In the genomic region with DNA sequence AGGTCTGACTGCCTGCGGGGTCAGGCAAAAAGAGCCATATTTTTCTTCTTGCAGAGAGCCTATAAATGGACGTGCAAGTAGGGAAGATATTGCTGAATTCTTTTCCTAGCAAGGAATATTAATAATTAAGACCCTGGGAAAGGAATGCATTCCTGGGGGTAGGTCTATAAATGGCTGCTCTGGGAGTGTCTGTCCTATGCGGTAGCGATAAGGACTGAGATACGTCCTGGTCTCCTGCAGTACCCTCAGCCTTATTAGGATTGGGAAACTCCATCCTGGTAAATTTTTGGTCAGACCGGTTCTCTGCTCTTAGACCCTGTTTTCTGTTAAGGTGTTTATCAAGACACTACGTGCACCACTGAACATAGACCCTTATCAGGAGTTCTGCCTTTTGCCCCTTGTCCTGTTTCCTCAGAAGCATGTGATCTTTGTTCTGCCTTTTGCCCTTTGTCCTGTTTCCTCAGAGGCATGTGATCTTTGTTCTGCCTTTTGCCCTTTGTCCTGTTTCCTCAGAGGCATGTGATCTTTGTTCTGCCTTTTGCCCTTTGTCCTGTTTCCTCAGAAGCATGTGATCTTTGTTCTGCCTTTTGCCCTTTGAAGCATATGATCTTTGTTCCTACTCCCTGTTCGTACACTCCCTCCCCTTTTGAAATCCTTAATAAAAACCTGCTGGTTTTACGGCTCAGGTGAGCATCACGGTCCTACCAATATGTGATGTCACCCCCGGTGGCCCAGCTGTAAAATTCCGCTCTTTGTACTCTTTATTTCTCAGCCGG, we compare ENCODE assay signal across 8 cellular contexts. TPM values are rescaled to one million over a fixed set of nuclear protein-coding genes. Genes with fewer than 3 reads are reported as not detected.
DNase-seq lines count a peak whose midpoint lies in the region; ATAC-seq and TF ChIP-seq lines count a peak whose summit lies in the region.
"Not testable (repeated sequence)": the region's sequence is repeated elsewhere in the genome, so short reads cannot be mapped to it uniquely, and the experiment has no call there.

No MANE protein-coding gene starts in this region.

- H3K79me2 ChIP-seq in hepatocyte = peaks cover 27% of the 10 kb centered on the region

- peaks cover 45% of the 10 kb centered on the region for H3K4me1 ChIP-seq in CD8-positive, alpha-beta memory T cell (ENCODE audit: insufficient read depth, low read length)
- H3K4me1 ChIP-seq in breast epithelium = peaks cover 9 to 20% of the 10 kb centered on the region in 2 donors
- H3K4me1 ChIP-seq in hepatocyte (ENCODE audit: insufficient read depth) = peaks cover 18% of the 10 kb centered on the region
- H3K4me1 ChIP-seq in upper lobe of left lung = peaks cover 32 to 55% (median 50%) of the 10 kb centered on the region in 4 donors

- peak overlapping the region in 5 of 8 donors; percentile 29 to 99 (median 96) for H3K27ac Mint-ChIP-seq in CD8-positive, alpha-beta memory T cell
- H3K27ac Mint-ChIP-seq in activated T-cell treated with anti-CD3 and anti-CD28 coated beads, Interleukin-2, amount 50 U/mL, for 24 hours = peak overlapping the region; percentile 98
- H3K27ac Mint-ChIP-seq in naive thymus-derived CD8-positive, alpha-beta T cell = peak overlapping the region; percentile 96 to 100 (median 98)

- not testable (repeated sequence) for H3K4me2 ChIP-seq in hepatocyte

- H3K27ac ChIP-seq in CD8-positive, alpha-beta memory T cell (ENCODE audit: low read depth, low read length) = not testable (repeated sequence)
- peak overlapping the region; percentile 59 to 99 for H3K27ac ChIP-seq in breast epithelium
- peak overlapping the region; percentile 99 for H3K27ac ChIP-seq in hepatocyte
- peak overlapping the region in 18 of 21 experiments; percentile 94 to 100 (median 98) for H3K27ac ChIP-seq in skin epidermis
- peak overlapping the region; percentile 98 to 99 (median 98) for H3K27ac ChIP-seq in upper lobe of left lung

- WGBS in hepatocyte (ENCODE audit: low lambda C conversion rate, missing lambda C conversion rate) = 95% methylated on average over 13 of the region's 13 CpGs
- 82 to 90% methylated on average over 13 of the region's 13 CpGs for WGBS in upper lobe of left lung, 2 donors

- H4K20me1 ChIP-seq in hepatocyte (ENCODE audit: insufficient read depth, poor library complexity, severe bottlenecking) = not testable (repeated sequence)

- not testable (repeated sequence) for H3K9me3 Mint-ChIP-seq in CD8-positive, alpha-beta memory T cell; activated T-cell treated with anti-CD3 and anti-CD28 coated beads, Interleukin-2, amount 50 U/mL, for 24 hours; naive thymus-derived CD8-positive, alpha-beta T cell

- H3K4me1 Mint-ChIP-seq in CD8-positive, alpha-beta memory T cell = peaks cover 28 to 49% (median 46%) of the 10 kb centered on the region in 3 donors
- H3K4me1 Mint-ChIP-seq in activated T-cell treated with anti-CD3 and anti-CD28 coated beads, Interleukin-2, amount 50 U/mL, for 24 hours (ENCODE audit: low read depth) = peaks cover 66% of the 10 kb centered on the region
- peaks cover 25 to 65% (median 62%) of the 10 kb centered on the region in 4 donors for H3K4me1 Mint-ChIP-seq in naive thymus-derived CD8-positive, alpha-beta T cell

- POLR2A ChIA-PET in CD8-positive, alpha-beta memory T cell (lab: Charles Lee) = interaction anchor here (3.6 to 4.0 kb wide), 2 partner anchors 18 to 32 kb away, joined by 46 to 108 read pairs; partner anchors contain the start of gene ZFP62
- POLR2A ChIA-PET in naive thymus-derived CD8-positive, alpha-beta T cell (lab: Charles Lee) = interaction anchor here (0.8 to 9.3 kb wide), 7 partner anchors 7 to 355 kb away, joined by 3 to 642 read pairs (median 6); partner anchors contain the start of genes MGAT1 and ZFP62

- not testable (repeated sequence) for H3K36me3 ChIP-seq in CD8-positive, alpha-beta memory T cell (ENCODE audit: insufficient read depth, low read length); breast epithelium; hepatocyte (replicated peaks; ENCODE audit: insufficient read depth, low read depth); upper lobe of left lung

- not testable (repeated sequence) for H3K4me3 ChIP-seq in CD8-positive, alpha-beta memory T cell (ENCODE audit: low read length); breast epithelium; hepatocyte; skin epidermis
- H3K4me3 ChIP-seq in upper lobe of left lung = peak overlapping the region in 2 of 4 donors; percentile 78 to 85

- TF ChIP-seq EP300 in upper lobe of left lung (IDR thresholded peaks at IDR 0.05) = peak in 2 of 4 donors; percentile 30 to 65

- intact Hi-C loops in breast epithelium (cut with DNase I; ENCODE audit: low total_unique reads) = not testable (repeated sequence)

- H3K36me3 Mint-ChIP-seq in CD8-positive, alpha-beta memory T cell = peaks cover 3 to 24% (median 6%) of the 10 kb centered on the region in 3 donors
- H3K36me3 Mint-ChIP-seq in activated T-cell treated with anti-CD3 and anti-CD28 coated beads, Interleukin-2, amount 50 U/mL, for 24 hours (ENCODE audit: low read depth) = peaks cover 39% of the 10 kb centered on the region
- peaks cover 4 to 20% (median 20%) of the 10 kb centered on the region in 3 donors for H3K36me3 Mint-ChIP-seq in naive thymus-derived CD8-positive, alpha-beta T cell

- TF ChIP-seq CTCF in breast epithelium (IDR thresholded peaks at IDR 0.05); hepatocyte (IDR thresholded peaks at IDR 0.05; ENCODE audit: poor library complexity); upper lobe of left lung (IDR thresholded peaks at IDR 0.05): not testable (repeated sequence)

- not testable (repeated sequence) for TF ChIP-seq POLR2A in breast epithelium (IDR thresholded peaks at IDR 0.05); upper lobe of left lung (IDR thresholded peaks at IDR 0.05)

- not testable (repeated sequence) for H2AFZ ChIP-seq in hepatocyte

- H3K9me2 ChIP-seq in hepatocyte (replicated peaks; ENCODE audit: insufficient read depth) = not testable (repeated sequence)

- not testable (repeated sequence) for H3K27me3 ChIP-seq in CD8-positive, alpha-beta memory T cell (ENCODE audit: insufficient read depth, low read length, poor library complexity, severe bottlenecking); breast epithelium; hepatocyte; upper lobe of left lung

- peak overlapping the region; percentile 50 to 99 (median 68) for H3K4me3 Mint-ChIP-seq in CD8-positive, alpha-beta memory T cell
- peak overlapping the region; percentile 97 for H3K4me3 Mint-ChIP-seq in activated T-cell treated with anti-CD3 and anti-CD28 coated beads, Interleukin-2, amount 50 U/mL, for 24 hours
- peak overlapping the region; percentile 50 to 99 (median 87) for H3K4me3 Mint-ChIP-seq in naive thymus-derived CD8-positive, alpha-beta T cell

- H3K27me3 Mint-ChIP-seq in CD8-positive, alpha-beta memory T cell; activated T-cell treated with anti-CD3 and anti-CD28 coated beads, Interleukin-2, amount 50 U/mL, for 24 hours; naive thymus-derived CD8-positive, alpha-beta T cell: not testable (repeated sequence)

- CTCF ChIA-PET in CD8-positive, alpha-beta memory T cell (lab: Charles Lee) = interaction anchor here (1.6 to 3.9 kb wide), 4 partner anchors 13 to 34 kb away, joined by 5 to 16 read pairs (median 12); no protein-coding TSS in a partner anchor

- DNase-seq in CD8-positive, alpha-beta memory T cell; activated T-cell treated with anti-CD3 and anti-CD28 coated beads, Interleukin-2, amount 50 U/mL, for 24 hours; breast epithelium (ENCODE audit: low spot score in 2 of 2); hepatocyte (ENCODE audit: low spot score); naive thymus-derived CD8-positive, alpha-beta T cell; upper lobe of left lung: not testable (repeated sequence)
- peak; percentile 22 for DNase-seq in OCI-M1 (lab: John Stamatoyannopoulos, UW)

- not testable (repeated sequence) for ATAC-seq in naive thymus-derived CD8-positive, alpha-beta T cell; upper lobe of left lung (ENCODE audit: low FRiP score in 2 of 2)

- H3K9me3 ChIP-seq in CD8-positive, alpha-beta memory T cell (ENCODE audit: low read length); breast epithelium; upper lobe of left lung: not testable (repeated sequence)
- H3K9me3 ChIP-seq in hepatocyte (ENCODE audit: low read depth) = peaks cover 14% of the 10 kb centered on the region

RNA-seq across cellular contexts. Expression of gene MGAT1, which starts 26.3 kb away (rescaled TPM):
- 100 to 1,000 TPM; 125 to 132 TPM for total RNA-seq in CD8-positive, alpha-beta memory T cell
- polyA plus RNA-seq in CD8-positive, alpha-beta memory T cell = 157 TPM
- total RNA-seq in breast epithelium (100 to 1,000 TPM; 127 to 236 (median 163) TPM), hepatocyte (137 and 152 TPM in 2 replicates), upper lobe of left lung (100 to 1,000 TPM; 148 to 392 (median 277) TPM)
- polyA plus RNA-seq in hepatocyte = 149 and 151 TPM in 2 replicates
- 100 to 1,000 TPM; 195 to 205 TPM for total RNA-seq in naive thymus-derived CD8-positive, alpha-beta T cell
- polyA plus RNA-seq in naive thymus-derived CD8-positive, alpha-beta T cell = 100 to 1,000 TPM; 108 to 149 (median 111) TPM

RNA-seq across cellular contexts. Expression of gene ZFP62, which starts 32.1 kb away (rescaled TPM):
- total RNA-seq in CD8-positive, alpha-beta memory T cell = 10 to 100 TPM; 27.6 to 34.1 TPM
- polyA plus RNA-seq in CD8-positive, alpha-beta memory T cell = 20.1 TPM
- total RNA-seq in breast epithelium (10 to 100 TPM; 18.6 to 49.6 (median 35.4) TPM), hepatocyte (30.0 and 31.7 TPM in 2 replicates), upper lobe of left lung (10 to 100 TPM; 19.6 to 41.2 (median 26.1) TPM)
- polyA plus RNA-seq in hepatocyte = 13.5 and 18.0 TPM in 2 replicates
- 10 to 100 TPM; 66.5 to 74.4 TPM for total RNA-seq in naive thymus-derived CD8-positive, alpha-beta T cell
- polyA plus RNA-seq in naive thymus-derived CD8-positive, alpha-beta T cell = 10 to 100 TPM; 20.0 to 26.0 (median 25.7) TPM
